In genomic region chr9:121500165-121500478, GRCh38 we compare ENCODE assay signal across 8 cellular contexts. TPM values are rescaled to one million over a fixed set of nuclear protein-coding genes. Genes with fewer than 3 reads are reported as not detected.
DNase-seq lines count a peak whose midpoint lies in the region; ATAC-seq and TF ChIP-seq lines count a peak whose summit lies in the region.

No MANE protein-coding gene starts in this region.

- H3K27ac ChIP-seq in skin epidermis = peak overlapping the region in 20 of 21 experiments; percentile 72 to 92 (median 85)

- peaks cover 16% of the 10 kb centered on the region for H3K4me1 Mint-ChIP-seq in activated naive CD8-positive, alpha-beta T cell treated with anti-CD3 and anti-CD28 coated beads for 36 hours

- CTCF ChIA-PET in HEK293T (lab: Yijun Ruan, JAX) = interaction anchor here (1.5 kb wide), 1 partner anchor 50 kb away, joined by 3 read pairs; no protein-coding TSS in a partner anchor

- intact Hi-C loops in head of caudate nucleus (cut with DNase I) = no loop called here

- POLR2A ChIA-PET in HEK293T (lab: Yijun Ruan, JAX) = interaction anchor here (0.8 to 1.9 kb wide), 2 partner anchors 10 to 298 kb away, joined by 3 to 10 read pairs; partner anchors contain the start of gene RAB14

- no peaks in the 10 kb centered on the region for H3K36me3 Mint-ChIP-seq in activated naive CD8-positive, alpha-beta T cell treated with anti-CD3 and anti-CD28 coated beads for 36 hours

- no peak overlapping the region for H3K27ac Mint-ChIP-seq in activated naive CD8-positive, alpha-beta T cell treated with anti-CD3 and anti-CD28 coated beads for 36 hours

- H3K4me3 Mint-ChIP-seq in activated naive CD8-positive, alpha-beta T cell treated with anti-CD3 and anti-CD28 coated beads for 36 hours = peak overlapping the region; percentile 37

- DNase-seq in HEK293T (ENCODE audit: extremely low spot score) (peak; percentile 50), iPS-NIHi7 (ENCODE audit: extremely low spot score) (peak; percentile 56), head of caudate nucleus (no peak), NCI-H1417 treated with DMSO at 0.1 percent for 48 hours (lab: John Stamatoyannopoulos, UW) (no peak), NCI-H2196 treated with DMSO at 0.1 percent for 48 hours (lab: John Stamatoyannopoulos, UW; ENCODE audit: unreplicated experiment) (no peak)
- DNase-seq in activated naive CD8-positive, alpha-beta T cell treated with anti-CD3 and anti-CD28 coated beads for 36 hours = no peak

- peaks cover 71% of the 10 kb centered on the region for H3K27me3 Mint-ChIP-seq in activated naive CD8-positive, alpha-beta T cell treated with anti-CD3 and anti-CD28 coated beads for 36 hours

- H3K9me3 Mint-ChIP-seq in activated naive CD8-positive, alpha-beta T cell treated with anti-CD3 and anti-CD28 coated beads for 36 hours = peaks cover 4% of the 10 kb centered on the region

- H3K4me3 ChIP-seq in skin epidermis = peak overlapping the region; percentile 41 to 64 (median 46)

- no peak for ATAC-seq in GM18519 (IDR thresholded peaks at IDR 0.05; ENCODE audit: low FRiP score, unreplicated experiment)

TF ChIP-seq in HEK293T, 16 proteins besides CTCF, POLR2A, EP300 and RAD21:
- TF ChIP-seq ZNF384 (IDR thresholded peaks at IDR 0.05) = no peak
- no peak for TF ChIP-seq SP1 (IDR thresholded peaks at IDR 0.05)

RNA-seq across cellular contexts. Expression of gene GGTA1, which starts 0.5 kb away (rescaled TPM):
- not detected for total RNA-seq in activated naive CD8-positive, alpha-beta T cell treated with anti-CD3 and anti-CD28 coated beads for 36 hours

Comparison
In these comparisons a context has a peak if more than half of its experiments do, and no peak if none do; other contexts are left out.
1. DNase-seq: peak in HEK293T (single experiment) and iPS-NIHi7 (single experiment); none in activated naive CD8-positive, alpha-beta T cell treated with anti-CD3 and anti-CD28 coated beads for 36 hours (single experiment), head of caudate nucleus (0 of 42), NCI-H1417 treated with DMSO at 0.1 percent for 48 hours (single experiment) and NCI-H2196 treated with DMSO at 0.1 percent for 48 hours (single experiment).